10 cellular contexts compared by ENCODE assay signal in genomic region chr4:166501941-166502382, GRCh38.
DNase-seq lines count a peak whose midpoint lies in the region; ATAC-seq, FAIRE-seq and TF ChIP-seq lines count a peak whose summit lies in the region.
"Had no signal": no experiment of that assay in that cellular context is flagged by ENCODE, and none has a peak within 500 bp of the region (broad histone marks: within the 10 kb centered on the region; RNA-seq: fewer than 3 reads in every experiment).

No MANE protein-coding gene starts in this region.

- no peaks in the 10 kb centered on the region for H3K36me3 Mint-ChIP-seq in MCF 10A (ENCODE audit: insufficient read depth, unreplicated experiment)

- no peaks in the 10 kb centered on the region for H3K36me3 ChIP-seq in mammary epithelial cell (ENCODE audit: insufficient read depth, low read length)
- H3K36me3 ChIP-seq in endothelial cell of umbilical vein (ENCODE audit: control insufficient read depth in 2 of 2, extremely low read depth in 1 of 2, insufficient read depth in 2 of 2, low read length in 2 of 2) = no peaks in the 10 kb centered on the region
- no peaks in the 10 kb centered on the region for H3K36me3 ChIP-seq in upper lobe of right lung
- H3K36me3 ChIP-seq: BLaER1 treated with 17β-estradiol and CSF1 and Interleukin-3, amounts not matched to agents 10 nM and 100 nM had no signal

- H3K27ac ChIP-seq in mammary epithelial cell (ENCODE audit: insufficient read depth, low read depth, low read length) = no peak overlapping the region
- no peak overlapping the region for H3K27ac ChIP-seq in endothelial cell of umbilical vein (ENCODE audit: insufficient read depth, low read depth, low read length)
- no peak overlapping the region for H3K27ac ChIP-seq in upper lobe of right lung
- H3K27ac ChIP-seq: BLaER1 treated with 17β-estradiol and CSF1 and Interleukin-3, amounts not matched to agents 10 nM and 100 nM had no signal

- no TSS peak for BruUV-seq in mammary epithelial cell (replicated peaks; lab: Mats Ljungman, UMichigan)
- BruUV-seq in MCF 10A (replicated peaks; lab: Mats Ljungman, UMichigan) = no TSS peak
- BruUV-seq in endothelial cell of umbilical vein (replicated peaks; lab: Mats Ljungman, UMichigan) = no TSS peak

- no peaks in the 10 kb centered on the region for H4K20me1 ChIP-seq in mammary epithelial cell (ENCODE audit: insufficient read depth, low read length)
- H4K20me1 ChIP-seq in endothelial cell of umbilical vein (replicated peaks; ENCODE audit: control insufficient read depth, extremely low read depth, insufficient read depth, low read length) = no peaks in the 10 kb centered on the region
- H4K20me1 ChIP-seq: BLaER1 treated with 17β-estradiol and CSF1 and Interleukin-3, amounts not matched to agents 10 nM and 100 nM had no signal

- CTCF ChIA-PET in mammary epithelial cell (lab: Charles Lee; ENCODE audit: low non-redundant PET) (interaction anchor here (0.5 kb wide), 1 partner anchor 325 kb away, joined by 3 read pairs; no protein-coding TSS in a partner anchor), MCF 10A (lab: Yijun Ruan, JAX) (no interaction called here), endothelial cell of umbilical vein (lab: Charles Lee) (no interaction called here)

- FAIRE-seq in endothelial cell of umbilical vein (lab: Jason Lieb, UNC) = peak; percentile 59

- TF ChIP-seq CTCF in mammary epithelial cell (conservative IDR thresholded peaks at IDR 0.05 in 1 of 2, IDR thresholded peaks at IDR 0.05 in 1 of 2; ENCODE audit: extremely low read depth in 1 of 2, insufficient read depth in 1 of 2, low read depth in 1 of 2, low read length in 2 of 2) (peak; percentile 28 to 34), MCF 10A (IDR thresholded peaks at IDR 0.05; ENCODE audit: unreplicated experiment) (no peak), endothelial cell of umbilical vein (IDR thresholded peaks at IDR 0.05; ENCODE audit: extremely low read depth in 1 of 2, insufficient read depth in 1 of 2, low read depth in 1 of 2, low read length in 2 of 2) (peak; percentile 14 to 35), upper lobe of right lung (IDR thresholded peaks at IDR 0.05) (peak; percentile 42)

- no peaks in the 10 kb centered on the region for H3K4me1 Mint-ChIP-seq in MCF 10A (ENCODE audit: insufficient read depth, unreplicated experiment)

- H3K4me1 ChIP-seq in mammary epithelial cell (ENCODE audit: insufficient read depth, low read length) (no peaks in the 10 kb centered on the region), endothelial cell of umbilical vein (ENCODE audit: control insufficient read depth, extremely low read depth, insufficient read depth, low read length) (no peaks in the 10 kb centered on the region), upper lobe of right lung (no peaks in the 10 kb centered on the region)

- ATAC-seq in HG03565 (IDR thresholded peaks at IDR 0.05; ENCODE audit: unreplicated experiment) (peak; percentile 76), upper lobe of right lung (peak; percentile 74)

- no peak overlapping the region for H3K4me3 Mint-ChIP-seq in MCF 10A (ENCODE audit: unreplicated experiment)

- H3K79me2 ChIP-seq in mammary epithelial cell (ENCODE audit: insufficient read depth, low read length) (no peaks in the 10 kb centered on the region), endothelial cell of umbilical vein (ENCODE audit: control insufficient read depth, insufficient read depth, low read length) (no peaks in the 10 kb centered on the region)

- intact Hi-C loops in mammary epithelial cell (cut with micrococcal nuclease) (no loop called here), MCF 10A (cut with micrococcal nuclease) (no loop called here), endothelial cell of umbilical vein (cut with micrococcal nuclease) (loop anchor here (10.0 kb wide), 1 partner anchor 177 kb away; no protein-coding TSS in a partner anchor), upper lobe of right lung (cut with DNase I) (no loop called here)

- H3K9me1 ChIP-seq in endothelial cell of umbilical vein (replicated peaks; ENCODE audit: control insufficient read depth, extremely low read depth, insufficient read depth, low read length) = no peaks in the 10 kb centered on the region

- H3K9me3 ChIP-seq in mammary epithelial cell (replicated peaks; ENCODE audit: insufficient read depth, low read length) = no peaks in the 10 kb centered on the region
- no peaks in the 10 kb centered on the region for H3K9me3 ChIP-seq in endothelial cell of umbilical vein (replicated peaks; ENCODE audit: control insufficient read depth, insufficient read depth, low read length)
- no peaks in the 10 kb centered on the region for H3K9me3 ChIP-seq in upper lobe of right lung

- H3K4me2 ChIP-seq in mammary epithelial cell (ENCODE audit: insufficient read depth, low read depth, low read length) (no peak overlapping the region), endothelial cell of umbilical vein (ENCODE audit: insufficient read depth, low read length) (no peak overlapping the region)
- H3K4me2 ChIP-seq: BLaER1 treated with 17β-estradiol and CSF1 and Interleukin-3, amounts not matched to agents 10 nM and 100 nM had no signal

- no peaks in the 10 kb centered on the region for H3K9me3 Mint-ChIP-seq in MCF 10A (ENCODE audit: unreplicated experiment)

- H3K27me3 Mint-ChIP-seq in MCF 10A (ENCODE audit: insufficient read depth, unreplicated experiment) = no peaks in the 10 kb centered on the region

- H3K4me3 ChIP-seq in mammary epithelial cell (replicated peaks in 1 of 3; ENCODE audit: insufficient read depth in 1 of 3, low read depth in 2 of 3, low read length in 3 of 3) (no peak overlapping the region), endothelial cell of umbilical vein (replicated peaks in 1 of 3; ENCODE audit: insufficient read depth in 1 of 3, low read depth in 1 of 3, low read length in 3 of 3) (no peak overlapping the region), upper lobe of right lung (no peak overlapping the region)
- H3K4me3 ChIP-seq: BLaER1 treated with 17β-estradiol and CSF1 and Interleukin-3, amounts not matched to agents 10 nM and 100 nM had no signal

- no peak overlapping the region for H3K27ac Mint-ChIP-seq in MCF 10A (ENCODE audit: low read depth, unreplicated experiment)

- H3K9ac ChIP-seq in mammary epithelial cell (ENCODE audit: insufficient read depth, low read length) (no peak overlapping the region), endothelial cell of umbilical vein (replicated peaks; ENCODE audit: extremely low read depth, insufficient read depth, low read length) (no peak overlapping the region)
- H3K9ac ChIP-seq: BLaER1 treated with 17β-estradiol and CSF1 and Interleukin-3, amounts not matched to agents 10 nM and 100 nM had no signal

- WGBS in mammary epithelial cell (ENCODE audit: low coverage, missing lambda C conversion rate) = 23% methylated on average over 9 of the region's 13 CpGs

- H3K27me3 ChIP-seq in mammary epithelial cell (ENCODE audit: insufficient read depth, low read length) = peaks cover 2% of the 10 kb centered on the region
- H3K27me3 ChIP-seq in endothelial cell of umbilical vein (ENCODE audit: control insufficient read depth in 2 of 2, insufficient read depth in 2 of 2, low read length in 2 of 2) = no peaks in the 10 kb centered on the region
- H3K27me3 ChIP-seq in upper lobe of right lung = no peaks in the 10 kb centered on the region

- in situ Hi-C loops in mammary epithelial cell (cut with MboI; ENCODE audit: low sequenced_read_pairs in 2 of 2) = no loop called here

- no peak for TF ChIP-seq POLR2A in endothelial cell of umbilical vein (IDR thresholded peaks at IDR 0.05; ENCODE audit: low read depth, low read length)

- POLR2A ChIA-PET in MCF 10A (lab: Yijun Ruan, JAX) (no interaction called here), endothelial cell of umbilical vein (lab: Charles Lee) (no interaction called here)

- no peak overlapping the region for H2AFZ ChIP-seq in mammary epithelial cell (ENCODE audit: low read depth, low read length)
- H2AFZ ChIP-seq in endothelial cell of umbilical vein (ENCODE audit: low read depth, low read length) = no peak overlapping the region

- DNase-seq in mammary epithelial cell (no peak), MCF 10A (ENCODE audit: unreplicated experiment) (no peak), endothelial cell of umbilical vein (ENCODE audit: low read depth, low spot score) (no peak), upper lobe of right lung (no peak), amniotic stem cell (lab: John Stamatoyannopoulos, UW) (no peak), LoVo (ENCODE audit: low spot score) (no peak), activated gamma-delta T cell (lab: John Stamatoyannopoulos, UW) (no peak)
- DNase-seq: left cardiac atrium had no signal

- dilution Hi-C loops in mammary epithelial cell (cut with HindIII; ENCODE audit: low sequenced_read_pairs) (no loop called here), endothelial cell of umbilical vein (cut with MboI; ENCODE audit: extremely low pct_ligation_motif_present, low sequenced_read_pairs) (no loop called here)

TF ChIP-seq in endothelial cell of umbilical vein, 7 proteins besides CTCF, POLR2A, EP300 and RAD21:
- TF ChIP-seq POLR2AphosphoS5 (IDR thresholded peaks at IDR 0.05; ENCODE audit: insufficient read depth, low read depth, low read length) = no peak
- TF ChIP-seq MAX (IDR thresholded peaks at IDR 0.05; ENCODE audit: insufficient read depth, insufficient read length) = no peak
- TF ChIP-seq FOS (IDR thresholded peaks at IDR 0.05; ENCODE audit: borderline replicate concordance, insufficient read depth, low read length) = no peak
- TF ChIP-seq GATA2 (IDR thresholded peaks at IDR 0.05; ENCODE audit: insufficient read depth, insufficient read length, low read depth, low read length) = no peak
- no peak for TF ChIP-seq MYC (IDR thresholded peaks at IDR 0.05; ENCODE audit: low read depth, low read length)
- TF ChIP-seq EZH2 (IDR thresholded peaks at IDR 0.05; ENCODE audit: borderline replicate concordance, low read depth, low read length, severe bottlenecking) = no peak
- TF ChIP-seq JUN (IDR thresholded peaks at IDR 0.05; ENCODE audit: borderline replicate concordance, insufficient read depth, insufficient read length, low read depth) = no peak
